ENCODE assay signal across 1 cellular context in genomic region chr20:53939554-53940355, GRCh38.
A peak's percentile ranks its signal among the peaks of the same experiment; 100 is the strongest.
TF ChIP-seq lines count a peak whose summit lies in the region.

No MANE protein-coding gene starts in this region.

TF ChIP-seq in HepG2, 621 proteins besides CTCF, POLR2A, EP300 and RAD21 (continued from another document and continues in another):
- TF ChIP-seq CEBPZ (IDR thresholded peaks at IDR 0.05; ENCODE audit: low read length) (no peak), NFIB (CRISPR knock-in tag; IDR thresholded peaks at IDR 0.05; ENCODE audit: borderline replicate concordance) (no peak), ZNF713 (CRISPR knock-in tag; IDR thresholded peaks at IDR 0.05) (no peak), RAD51 (IDR thresholded peaks at IDR 0.05; ENCODE audit: borderline replicate concordance) (no peak), NRL (CRISPR knock-in tag; IDR thresholded peaks at IDR 0.05; ENCODE audit: borderline replicate concordance) (no peak), HOXA7 (CRISPR knock-in tag; IDR thresholded peaks at IDR 0.05) (no peak), SRY (CRISPR knock-in tag; IDR thresholded peaks at IDR 0.05) (no peak), ZNF275 (CRISPR knock-in tag; IDR thresholded peaks at IDR 0.05; ENCODE audit: borderline replicate concordance) (no peak), ZMYM4 (CRISPR knock-in tag; IDR thresholded peaks at IDR 0.05) (peak; percentile 90), SALL2 (CRISPR knock-in tag; IDR thresholded peaks at IDR 0.05) (no peak), ZBTB37 (CRISPR knock-in tag; IDR thresholded peaks at IDR 0.05) (no peak), NFIC (IDR thresholded peaks at IDR 0.05; ENCODE audit: low read length) (no peak), MTF1 (CRISPR knock-in tag; IDR thresholded peaks at IDR 0.05) (no peak), HDAC1 (CRISPR knock-in tag; IDR thresholded peaks at IDR 0.05) (no peak), ZNF160 (CRISPR knock-in tag; IDR thresholded peaks at IDR 0.05) (no peak), TRAFD1 (CRISPR knock-in tag; IDR thresholded peaks at IDR 0.05; ENCODE audit: borderline replicate concordance) (no peak), ZNF709 (CRISPR knock-in tag; IDR thresholded peaks at IDR 0.05) (peak; percentile 55; the same call in 1 of the 2 replicates), RFX1 (IDR thresholded peaks at IDR 0.05) (no peak), MED1 (CRISPR knock-in tag; IDR thresholded peaks at IDR 0.05) (peak; percentile 57), ZBTB7A (CRISPR knock-in tag; IDR thresholded peaks at IDR 0.05) (peak; percentile 42; the same call in 1 of the 2 replicates), DNMT1 (CRISPR knock-in tag; IDR thresholded peaks at IDR 0.05) (no peak), ZNF687 (CRISPR knock-in tag; IDR thresholded peaks at IDR 0.05) (no peak), ZNF430 (CRISPR knock-in tag; IDR thresholded peaks at IDR 0.05) (0 out of 2 replicates have a peak, but pooled peaks have one; percentile 54), HMGA1 (CRISPR knock-in tag; conservative IDR thresholded peaks at IDR 0.05) (no peak), ZNF570 (CRISPR knock-in tag; IDR thresholded peaks at IDR 0.05; ENCODE audit: borderline replicate concordance) (no peak), ZNF614 (CRISPR knock-in tag; IDR thresholded peaks at IDR 0.05; ENCODE audit: borderline replicate concordance) (peak; percentile 69; the same call in 1 of the 2 replicates), ZNF343 (CRISPR knock-in tag; IDR thresholded peaks at IDR 0.05) (no peak), NCOA5 (CRISPR knock-in tag; IDR thresholded peaks at IDR 0.05) (no peak), ZNF253 (CRISPR knock-in tag; IDR thresholded peaks at IDR 0.05; ENCODE audit: borderline replicate concordance) (no peak), PHF8 (CRISPR knock-in tag; IDR thresholded peaks at IDR 0.05) (no peak; the same call in 1 of the 2 replicates), AKAP8 (CRISPR knock-in tag; IDR thresholded peaks at IDR 0.05) (no peak), ZNF10 (CRISPR knock-in tag; IDR thresholded peaks at IDR 0.05; ENCODE audit: borderline replicate concordance, low read depth) (no peak), GABPB1 (CRISPR knock-in tag; IDR thresholded peaks at IDR 0.05) (no peak), FOXA1 (IDR thresholded peaks at IDR 0.05) (no peak), FOXA1 (CRISPR knock-in tag; IDR thresholded peaks at IDR 0.05) (no peak), YEATS2 (CRISPR knock-in tag; IDR thresholded peaks at IDR 0.05; ENCODE audit: borderline replicate concordance) (peak; percentile 54; the same call in 1 of the 2 replicates), NFE2L2 (IDR thresholded peaks at IDR 0.05; ENCODE audit: low read length) (no peak), ZNF513 (CRISPR knock-in tag; conservative IDR thresholded peaks at IDR 0.05) (no peak), ZNF7 (CRISPR knock-in tag; IDR thresholded peaks at IDR 0.05) (no peak), TBX3 (IDR thresholded peaks at IDR 0.05; ENCODE audit: borderline replicate concordance) (no peak), GATAD1 (CRISPR knock-in tag; IDR thresholded peaks at IDR 0.05) (peak; percentile 68)
- TF ChIP-seq, protein P1, sequence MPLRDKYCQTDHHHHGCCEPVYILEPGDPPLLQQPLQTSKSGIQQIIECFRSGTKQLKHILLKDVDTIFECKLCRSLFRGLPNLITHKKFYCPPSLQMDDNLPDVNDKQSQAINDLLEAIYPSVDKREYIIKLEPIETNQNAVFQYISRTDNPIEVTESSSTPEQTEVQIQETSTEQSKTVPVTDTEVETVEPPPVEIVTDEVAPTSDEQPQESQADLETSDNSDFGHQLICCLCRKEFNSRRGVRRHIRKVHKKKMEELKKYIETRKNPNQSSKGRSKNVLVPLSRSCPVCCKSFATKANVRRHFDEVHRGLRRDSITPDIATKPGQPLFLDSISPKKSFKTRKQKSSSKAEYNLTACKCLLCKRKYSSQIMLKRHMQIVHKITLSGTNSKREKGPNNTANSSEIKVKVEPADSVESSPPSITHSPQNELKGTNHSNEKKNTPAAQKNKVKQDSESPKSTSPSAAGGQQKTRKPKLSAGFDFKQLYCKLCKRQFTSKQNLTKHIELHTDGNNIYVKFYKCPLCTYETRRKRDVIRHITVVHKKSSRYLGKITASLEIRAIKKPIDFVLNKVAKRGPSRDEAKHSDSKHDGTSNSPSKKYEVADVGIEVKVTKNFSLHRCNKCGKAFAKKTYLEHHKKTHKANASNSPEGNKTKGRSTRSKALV (CRISPR knock-in tag; IDR thresholded peaks at IDR 0.05), result no peak
- TF ChIP-seq, protein P2, sequence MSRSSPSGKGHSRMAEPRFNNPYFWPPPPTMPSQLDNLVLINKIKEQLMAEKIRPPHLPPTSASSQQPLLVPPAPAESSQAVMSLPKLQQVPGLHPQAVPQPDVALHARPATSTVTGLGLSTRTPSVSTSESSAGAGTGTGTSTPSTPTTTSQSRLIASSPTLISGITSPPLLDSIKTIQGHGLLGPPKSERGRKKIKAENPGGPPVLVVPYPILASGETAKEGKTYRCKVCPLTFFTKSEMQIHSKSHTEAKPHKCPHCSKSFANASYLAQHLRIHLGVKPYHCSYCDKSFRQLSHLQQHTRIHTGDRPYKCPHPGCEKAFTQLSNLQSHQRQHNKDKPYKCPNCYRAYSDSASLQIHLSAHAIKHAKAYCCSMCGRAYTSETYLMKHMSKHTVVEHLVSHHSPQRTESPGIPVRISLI (CRISPR knock-in tag; IDR thresholded peaks at IDR 0.05; ENCODE audit: borderline replicate concordance), result peak; percentile 32; the same call in 1 of the 2 replicates
- TF ChIP-seq, protein P3, sequence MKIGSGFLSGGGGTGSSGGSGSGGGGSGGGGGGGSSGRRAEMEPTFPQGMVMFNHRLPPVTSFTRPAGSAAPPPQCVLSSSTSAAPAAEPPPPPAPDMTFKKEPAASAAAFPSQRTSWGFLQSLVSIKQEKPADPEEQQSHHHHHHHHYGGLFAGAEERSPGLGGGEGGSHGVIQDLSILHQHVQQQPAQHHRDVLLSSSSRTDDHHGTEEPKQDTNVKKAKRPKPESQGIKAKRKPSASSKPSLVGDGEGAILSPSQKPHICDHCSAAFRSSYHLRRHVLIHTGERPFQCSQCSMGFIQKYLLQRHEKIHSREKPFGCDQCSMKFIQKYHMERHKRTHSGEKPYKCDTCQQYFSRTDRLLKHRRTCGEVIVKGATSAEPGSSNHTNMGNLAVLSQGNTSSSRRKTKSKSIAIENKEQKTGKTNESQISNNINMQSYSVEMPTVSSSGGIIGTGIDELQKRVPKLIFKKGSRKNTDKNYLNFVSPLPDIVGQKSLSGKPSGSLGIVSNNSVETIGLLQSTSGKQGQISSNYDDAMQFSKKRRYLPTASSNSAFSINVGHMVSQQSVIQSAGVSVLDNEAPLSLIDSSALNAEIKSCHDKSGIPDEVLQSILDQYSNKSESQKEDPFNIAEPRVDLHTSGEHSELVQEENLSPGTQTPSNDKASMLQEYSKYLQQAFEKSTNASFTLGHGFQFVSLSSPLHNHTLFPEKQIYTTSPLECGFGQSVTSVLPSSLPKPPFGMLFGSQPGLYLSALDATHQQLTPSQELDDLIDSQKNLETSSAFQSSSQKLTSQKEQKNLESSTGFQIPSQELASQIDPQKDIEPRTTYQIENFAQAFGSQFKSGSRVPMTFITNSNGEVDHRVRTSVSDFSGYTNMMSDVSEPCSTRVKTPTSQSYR (CRISPR knock-in tag; IDR thresholded peaks at IDR 0.05; ENCODE audit: borderline replicate concordance), result no peak
- TF ChIP-seq, protein P4, sequence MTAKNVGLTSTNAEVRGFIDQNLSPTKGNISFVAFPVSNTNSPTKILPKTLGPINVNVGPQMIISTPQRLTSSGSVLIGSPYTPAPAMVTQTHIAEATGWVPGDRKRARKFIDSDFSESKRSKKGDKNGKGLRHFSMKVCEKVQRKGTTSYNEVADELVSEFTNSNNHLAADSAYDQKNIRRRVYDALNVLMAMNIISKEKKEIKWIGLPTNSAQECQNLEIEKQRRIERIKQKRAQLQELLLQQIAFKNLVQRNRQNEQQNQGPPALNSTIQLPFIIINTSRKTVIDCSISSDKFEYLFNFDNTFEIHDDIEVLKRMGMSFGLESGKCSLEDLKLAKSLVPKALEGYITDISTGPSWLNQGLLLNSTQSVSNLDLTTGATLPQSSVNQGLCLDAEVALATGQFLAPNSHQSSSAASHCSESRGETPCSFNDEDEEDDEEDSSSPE (CRISPR knock-in tag; IDR thresholded peaks at IDR 0.05), result no peak
